Comparison of ENCODE assay signal across 14 cellular contexts in the genomic region with DNA sequence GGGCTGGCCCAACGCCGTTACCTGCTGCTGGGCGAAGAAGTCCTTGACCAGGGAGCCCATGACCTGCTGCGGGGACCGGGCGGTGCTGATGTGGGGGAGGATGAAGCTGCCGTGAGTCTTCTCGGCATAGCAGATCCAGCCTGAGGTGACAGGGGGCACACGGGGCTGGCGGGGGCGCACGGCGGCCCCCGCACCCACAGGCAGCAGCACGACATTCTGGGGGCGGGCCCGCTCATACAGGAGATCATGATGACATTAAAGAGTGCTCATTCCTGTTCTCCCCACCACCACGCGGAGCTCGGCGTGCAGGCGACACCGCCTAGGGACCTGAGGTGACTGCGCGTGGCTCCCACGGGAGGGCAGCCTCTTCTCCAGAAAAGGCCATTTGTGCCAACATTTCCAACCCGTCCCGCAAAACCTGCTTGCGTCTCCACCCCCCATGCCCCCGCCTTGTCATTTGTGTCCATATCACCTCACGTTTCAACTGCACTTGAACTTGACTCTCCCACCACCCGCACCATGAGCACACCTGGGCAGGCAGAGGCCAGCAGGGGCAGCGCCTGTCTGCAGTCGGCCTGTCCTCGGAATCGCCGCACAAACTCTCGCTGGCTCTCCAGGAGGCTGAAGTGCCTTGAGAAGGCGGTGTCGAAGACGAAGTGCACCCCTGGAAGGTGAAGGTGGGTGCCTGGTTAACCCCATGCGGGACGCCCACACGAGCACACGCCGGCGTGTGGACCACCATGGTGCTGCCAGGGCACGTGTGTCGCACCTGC. TPM values are rescaled to one million over a fixed set of nuclear protein-coding genes. Genes with fewer than 3 reads are reported as not detected.
"Had no signal": no experiment of that assay in that cellular context is flagged by ENCODE, and none has a peak within 500 bp of the region (broad histone marks: within the 10 kb centered on the region; RNA-seq: fewer than 3 reads in every experiment).

No MANE protein-coding gene starts in this region.

- ATAC-seq: activated naive CD8-positive, alpha-beta T cell treated with anti-CD3 and anti-CD28 coated beads, Interleukin-2, amount 50 U/mL, for 24 hours; activated T-cell treated with anti-CD3 and anti-CD28 coated beads, Interleukin-2, amount 50 U/mL, for 4 hours; gastrocnemius medialis; heart left ventricle; mucosa of descending colon; sciatic nerve; stimulated activated naive B cell treated with anti-CD40 and anti-IgM and Interleukin-4, amounts not matched to agents 10 μg/mL and 1 μg/mL and 100 μg/mL, for 72 hours had no signal

- DNase-seq: activated B cell treated with CpG ODN at 0.5 μM for 24 hours; activated CD4-positive, alpha-beta memory T cell treated with anti-CD3 and anti-CD28 coated beads, Interleukin-2, amount 10 ng/mL, durations not matched to agents 7 days and 5 days; central memory CD4-positive, alpha-beta T cell; colonic mucosa; gastrocnemius medialis; kidney glomerular epithelial cell; naive B cell; stimulated activated naive B cell treated with anti-CD40 and anti-IgM and Interleukin-4, amounts not matched to agents 10 μg/mL and 1 μg/mL and 100 μg/mL, for 72 hours had no signal

- H3K4me3 ChIP-seq: colonic mucosa, gastrocnemius medialis, heart left ventricle, mucosa of descending colon, ovary had no signal

RNA-seq across cellular contexts. Expression of a gene that starts 8.2 kb away (rescaled TPM):
- total RNA-seq: gastrocnemius medialis had no signal
